ENCODE assay signal across 1 cellular context in genomic region chr1:203327684-203328457, GRCh38.
TF ChIP-seq lines count a peak whose summit lies in the region.

No MANE protein-coding gene starts in this region.

TF ChIP-seq in WTC11, 78 proteins besides CTCF, POLR2A, EP300 and RAD21 (continued from another document):
- TF ChIP-seq ZNF281 (CRISPR knock-in tag; IDR thresholded peaks at IDR 0.05) (no peak), ETV6 (CRISPR knock-in tag; IDR thresholded peaks at IDR 0.05) (no peak), ZBTB43 (CRISPR knock-in tag; IDR thresholded peaks at IDR 0.05) (no peak), EMX1 (CRISPR knock-in tag; IDR thresholded peaks at IDR 0.05) (no peak)
- TF ChIP-seq, protein P1, sequence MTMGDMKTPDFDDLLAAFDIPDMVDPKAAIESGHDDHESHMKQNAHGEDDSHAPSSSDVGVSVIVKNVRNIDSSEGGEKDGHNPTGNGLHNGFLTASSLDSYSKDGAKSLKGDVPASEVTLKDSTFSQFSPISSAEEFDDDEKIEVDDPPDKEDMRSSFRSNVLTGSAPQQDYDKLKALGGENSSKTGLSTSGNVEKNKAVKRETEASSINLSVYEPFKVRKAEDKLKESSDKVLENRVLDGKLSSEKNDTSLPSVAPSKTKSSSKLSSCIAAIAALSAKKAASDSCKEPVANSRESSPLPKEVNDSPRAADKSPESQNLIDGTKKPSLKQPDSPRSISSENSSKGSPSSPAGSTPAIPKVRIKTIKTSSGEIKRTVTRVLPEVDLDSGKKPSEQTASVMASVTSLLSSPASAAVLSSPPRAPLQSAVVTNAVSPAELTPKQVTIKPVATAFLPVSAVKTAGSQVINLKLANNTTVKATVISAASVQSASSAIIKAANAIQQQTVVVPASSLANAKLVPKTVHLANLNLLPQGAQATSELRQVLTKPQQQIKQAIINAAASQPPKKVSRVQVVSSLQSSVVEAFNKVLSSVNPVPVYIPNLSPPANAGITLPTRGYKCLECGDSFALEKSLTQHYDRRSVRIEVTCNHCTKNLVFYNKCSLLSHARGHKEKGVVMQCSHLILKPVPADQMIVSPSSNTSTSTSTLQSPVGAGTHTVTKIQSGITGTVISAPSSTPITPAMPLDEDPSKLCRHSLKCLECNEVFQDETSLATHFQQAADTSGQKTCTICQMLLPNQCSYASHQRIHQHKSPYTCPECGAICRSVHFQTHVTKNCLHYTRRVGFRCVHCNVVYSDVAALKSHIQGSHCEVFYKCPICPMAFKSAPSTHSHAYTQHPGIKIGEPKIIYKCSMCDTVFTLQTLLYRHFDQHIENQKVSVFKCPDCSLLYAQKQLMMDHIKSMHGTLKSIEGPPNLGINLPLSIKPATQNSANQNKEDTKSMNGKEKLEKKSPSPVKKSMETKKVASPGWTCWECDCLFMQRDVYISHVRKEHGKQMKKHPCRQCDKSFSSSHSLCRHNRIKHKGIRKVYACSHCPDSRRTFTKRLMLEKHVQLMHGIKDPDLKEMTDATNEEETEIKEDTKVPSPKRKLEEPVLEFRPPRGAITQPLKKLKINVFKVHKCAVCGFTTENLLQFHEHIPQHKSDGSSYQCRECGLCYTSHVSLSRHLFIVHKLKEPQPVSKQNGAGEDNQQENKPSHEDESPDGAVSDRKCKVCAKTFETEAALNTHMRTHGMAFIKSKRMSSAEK (CRISPR knock-in tag; IDR thresholded peaks at IDR 0.05; ENCODE audit: borderline replicate concordance), result no peak
- TF ChIP-seq, protein P2, sequence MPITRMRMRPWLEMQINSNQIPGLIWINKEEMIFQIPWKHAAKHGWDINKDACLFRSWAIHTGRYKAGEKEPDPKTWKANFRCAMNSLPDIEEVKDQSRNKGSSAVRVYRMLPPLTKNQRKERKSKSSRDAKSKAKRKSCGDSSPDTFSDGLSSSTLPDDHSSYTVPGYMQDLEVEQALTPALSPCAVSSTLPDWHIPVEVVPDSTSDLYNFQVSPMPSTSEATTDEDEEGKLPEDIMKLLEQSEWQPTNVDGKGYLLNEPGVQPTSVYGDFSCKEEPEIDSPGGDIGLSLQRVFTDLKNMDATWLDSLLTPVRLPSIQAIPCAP (CRISPR knock-in tag; IDR thresholded peaks at IDR 0.05), result no peak
